In genomic region chr2:159230145-159230877, GRCh38 we compare ENCODE assay signal across 19 cellular contexts. TPM values are rescaled to one million over a fixed set of nuclear protein-coding genes. Genes with fewer than 3 reads are reported as not detected.
DNase-seq lines count a peak whose midpoint lies in the region; ATAC-seq, FAIRE-seq and TF ChIP-seq lines count a peak whose summit lies in the region.
"Had no signal": no experiment of that assay in that cellular context is flagged by ENCODE, and none has a peak within 500 bp of the region (broad histone marks: within the 10 kb centered on the region; RNA-seq: fewer than 3 reads in every experiment).

No MANE protein-coding gene starts in this region.

- no TSS peak for BruUV-seq in HepG2 (replicated peaks; lab: Mats Ljungman, UMichigan)

- TF ChIP-seq RAD21 in HepG2 (CRISPR knock-in tag; IDR thresholded peaks at IDR 0.05): no peak

- no peaks in the 10 kb centered on the region for H3K9me3 Mint-ChIP-seq in osteocyte (ENCODE audit: unreplicated experiment)
- H3K9me3 Mint-ChIP-seq in activated naive CD4-positive, alpha-beta T cell treated with anti-CD3 and anti-CD28 coated beads, Interleukin-2, amount 50 U/mL, for 72 hours: no peaks in the 10 kb centered on the region

- peaks cover 25% of the 10 kb centered on the region for H3K4me1 Mint-ChIP-seq in osteocyte (ENCODE audit: unreplicated experiment)

- TF ChIP-seq CTCF in HepG2 (CRISPR knock-in tag; IDR thresholded peaks at IDR 0.05): no peak
- TF ChIP-seq CTCF in right lobe of liver (IDR thresholded peaks at IDR 0.05): no peak
- no peak for TF ChIP-seq CTCF in osteocyte (IDR thresholded peaks at IDR 0.05)

- no peak overlapping the region for H3K9ac ChIP-seq in HepG2 (ENCODE audit: insufficient read depth, low read depth, low read length)

- H3K79me2 ChIP-seq in HepG2 (ENCODE audit: insufficient read depth, low read length): no peaks in the 10 kb centered on the region

- no peak for FAIRE-seq in HepG2 (lab: Jason Lieb, UNC)

- POLR2A ChIA-PET in HepG2 (lab: Yijun Ruan, JAX): no interaction called here

- TF ChIP-seq POLR2A in HepG2 (IDR thresholded peaks at IDR 0.05; ENCODE audit: insufficient read depth in 1 of 2, low read depth in 2 of 2, low read length in 2 of 2): no peak
- no peak for TF ChIP-seq POLR2A in right lobe of liver (IDR thresholded peaks at IDR 0.05)

- no peak overlapping the region for H3K27ac Mint-ChIP-seq in osteocyte (ENCODE audit: unreplicated experiment)
- H3K27ac Mint-ChIP-seq in activated naive CD4-positive, alpha-beta T cell treated with anti-CD3 and anti-CD28 coated beads, Interleukin-2, amount 50 U/mL, for 72 hours: peak overlapping the region in 1 of 2 donors; percentile 55

- TF ChIP-seq EP300 in HepG2 (IDR thresholded peaks at IDR 0.05; ENCODE audit: low read depth in 2 of 2, low read length in 2 of 2): no peak
- TF ChIP-seq EP300 in HepG2 (CRISPR knock-in tag; IDR thresholded peaks at IDR 0.05; ENCODE audit: borderline replicate concordance): no peak

- no peak overlapping the region for H3K4me3 ChIP-seq in HepG2 (replicated peaks in 1 of 3; ENCODE audit: insufficient read depth in 1 of 3, low read depth in 2 of 3, low read length in 3 of 3)
- no peak overlapping the region for H3K4me3 ChIP-seq in right lobe of liver

- H3K4me3 Mint-ChIP-seq in osteocyte (ENCODE audit: unreplicated experiment): no peak overlapping the region

- peaks cover 46% of the 10 kb centered on the region for H3K36me3 Mint-ChIP-seq in osteocyte (ENCODE audit: unreplicated experiment)
- peaks cover 0 to 5% of the 10 kb centered on the region in 2 donors for H3K36me3 Mint-ChIP-seq in activated naive CD4-positive, alpha-beta T cell treated with anti-CD3 and anti-CD28 coated beads, Interleukin-2, amount 50 U/mL, for 72 hours

- no peak overlapping the region for H3K27ac ChIP-seq in HepG2 (ENCODE audit: extremely low read length, insufficient read depth, low read length)
- no peak overlapping the region for H3K27ac ChIP-seq in right lobe of liver
- H3K27ac ChIP-seq in layer of hippocampus (ENCODE audit: low read depth, low read length): peak overlapping the region; percentile 49
- H3K27ac ChIP-seq: C4-2B had no signal

- no peaks in the 10 kb centered on the region for H3K27me3 ChIP-seq in HepG2 (ENCODE audit: control insufficient read depth in 1 of 2, insufficient read depth in 2 of 2, low read length in 2 of 2)
- H3K27me3 ChIP-seq in right lobe of liver: no peaks in the 10 kb centered on the region
- no peaks in the 10 kb centered on the region for H3K27me3 ChIP-seq in layer of hippocampus (ENCODE audit: control insufficient read depth, insufficient read depth, low read length)

- H3K4me1 ChIP-seq in HepG2 (ENCODE audit: insufficient read depth, low read length): no peaks in the 10 kb centered on the region
- H3K4me1 ChIP-seq in right lobe of liver: no peaks in the 10 kb centered on the region

- 94% methylated on average over 19 of the region's 19 CpGs for WGBS in HepG2 (ENCODE audit: low lambda C conversion rate)
- WGBS in right lobe of liver (ENCODE audit: insufficient coverage, low coverage, low lambda C conversion rate, missing lambda C conversion rate): 94% methylated on average over 6 of the region's 19 CpGs

- no peaks in the 10 kb centered on the region for H4K20me1 ChIP-seq in HepG2 (ENCODE audit: insufficient read depth, low read length)

- intact Hi-C loops in HepG2 (cut with micrococcal nuclease; ENCODE audit: unreplicated experiment) (no loop called here), right lobe of liver (cut with DNase I) (no loop called here)

- H3K9me3 ChIP-seq in HepG2 (ENCODE audit: low read length): no peaks in the 10 kb centered on the region
- no peaks in the 10 kb centered on the region for H3K9me3 ChIP-seq in right lobe of liver

- H3K27me3 Mint-ChIP-seq in osteocyte (ENCODE audit: unreplicated experiment): no peaks in the 10 kb centered on the region

- ATAC-seq in HepG2 (no peak; the same call in 2 of the 3 replicates), right lobe of liver (no peak), HG03460 (IDR thresholded peaks at IDR 0.05; ENCODE audit: unreplicated experiment) (no peak)
- no peak for ATAC-seq in activated CD4-positive, CD25-positive, alpha-beta regulatory T cell treated with anti-CD3 and anti-CD28 coated beads, Interleukin-2, amount 50 U/mL, for 24 hours
- ATAC-seq in activated naive CD4-positive, alpha-beta T cell treated with anti-CD3 and anti-CD28 coated beads, Interleukin-2, amount 50 U/mL, for 72 hours: no peak
- ATAC-seq: Panc1 had no signal

- H3K36me3 ChIP-seq in HepG2 (replicated peaks in 1 of 2; ENCODE audit: control insufficient read depth in 1 of 2, insufficient read depth in 2 of 2, low read length in 2 of 2) (peaks cover 3 to 15% of the 10 kb centered on the region in 2 experiments; a peak in 3 of 5 replicates), right lobe of liver (peaks cover 0 to 36% (median 3%) of the 10 kb centered on the region in 4 donors)

- H3K4me2 ChIP-seq in HepG2 (ENCODE audit: low read depth, low read length): no peak overlapping the region

- in situ Hi-C loops in HepG2 (cut with HindIII; ENCODE audit: extremely low pct_ligation_motif_present, low pct_unique_long_range_greater_than_20kb): no loop called here

- DNase-seq in HepG2 (ENCODE audit: low spot score): no peak
- DNase-seq in right lobe of liver: no peak
- DNase-seq in osteocyte (ENCODE audit: extremely low spot score, unreplicated experiment): peak; percentile 65
- DNase-seq in activated naive CD4-positive, alpha-beta T cell treated with anti-CD3 and anti-CD28 coated beads, Interleukin-2, amount 50 U/mL, for 72 hours (ENCODE audit: low spot score in 2 of 2): no peak
- DNase-seq in NOMO-1 treated with dmso at 0.1 percent for 144 hours (lab: John Stamatoyannopoulos, UW; ENCODE audit: unreplicated experiment): no peak
- DNase-seq: COR-L47, DMS153, H7, Karpas-422, MM.1S, NCI-H1105, NCI-H187, NCI-H446 treated with DMSO at 0.1 percent for 48 hours, NCI-H774 had no signal

- H2AFZ ChIP-seq in HepG2 (ENCODE audit: low read length): no peak overlapping the region

- CTCF ChIA-PET in HepG2 (lab: Yijun Ruan, JAX; ENCODE audit: low intra/inter-chr PET ratio, low total read pairs): no interaction called here

TF ChIP-seq in HepG2, 621 proteins besides CTCF, POLR2A, EP300 and RAD21:
- TF ChIP-seq ZNF350 (CRISPR knock-in tag; IDR thresholded peaks at IDR 0.05; ENCODE audit: borderline replicate concordance, low read depth) (no peak), FOSL1 (CRISPR knock-in tag; IDR thresholded peaks at IDR 0.05; ENCODE audit: borderline replicate concordance) (no peak), ZNF777 (CRISPR knock-in tag; IDR thresholded peaks at IDR 0.05) (no peak), ZNF280B (CRISPR knock-in tag; IDR thresholded peaks at IDR 0.05; ENCODE audit: borderline replicate concordance) (0 out of 2 replicates have a peak, but pooled peaks have one; percentile 28), AGO2 (optimal IDR thresholded peaks at IDR 0.05; ENCODE audit: low read depth, low read length) (peak; percentile 48)

RNA-seq across cellular contexts. Expression of gene WDSUB1, which starts 56.2 kb away (rescaled TPM):
- total RNA-seq in HepG2 (2016; rRNA removed; fragmentation: Illumina TruSeq; extraction: Trizol) (10.7 and 16.3 TPM in 2 replicates), right lobe of liver (1 to 10 TPM; 2.2 to 4.3 (median 3.2) TPM), osteocyte (14.7 and 15.4 TPM in 2 replicates)
- total RNA-seq in HepG2 (2016; cell fraction: cytosol; rRNA removed; fragmentation: Illumina TruSeq; extraction: Trizol; ENCODE audit: low read depth): 7.2 and 7.7 TPM in 2 replicates
- total RNA-seq in HepG2 (2016; cell fraction: insoluble cytoplasmic fraction; rRNA removed; fragmentation: Illumina TruSeq; extraction: Trizol): 10.5 and 14.5 TPM in 2 replicates
- 7.8 and 8.5 TPM in 2 replicates for total RNA-seq in HepG2 (2016; cell fraction: membrane; rRNA removed; fragmentation: Illumina TruSeq; extraction: Trizol)
- total RNA-seq in HepG2 (2016; cell fraction: nucleus; rRNA removed; fragmentation: Illumina TruSeq; extraction: Trizol): 8.5 and 11.2 TPM in 2 replicates
- 9.6 and 10.1 TPM in 2 replicates for polyA plus RNA-seq in HepG2 (2011; rRNA removed)
- 7.2 and 9.2 TPM in 2 replicates for polyA plus RNA-seq in HepG2 (2011; cell fraction: cytosol; rRNA removed)
- polyA plus RNA-seq in HepG2 (2011; cell fraction: nucleus; rRNA removed): 10.9 and 12.9 TPM in 2 replicates
- polyA plus RNA-seq in HepG2 (2012): 12.0 and 15.3 TPM in 2 replicates
- polyA plus RNA-seq in HepG2 (2016; cell fraction: cytosol; fragmentation: Illumina TruSeq; extraction: Trizol; ENCODE audit: low read depth): 3.7 and 4.7 TPM in 2 replicates
- polyA plus RNA-seq in HepG2 (2016; cell fraction: insoluble cytoplasmic fraction; fragmentation: Illumina TruSeq; extraction: Trizol; ENCODE audit: low read depth): 16.5 and 18.2 TPM in 2 replicates
- 5.8 and 6.6 TPM in 2 replicates for polyA plus RNA-seq in HepG2 (2016; cell fraction: membrane; fragmentation: Illumina TruSeq; extraction: Trizol; ENCODE audit: low read depth)
- polyA plus RNA-seq in HepG2 (2016; cell fraction: nucleus; fragmentation: Illumina TruSeq; extraction: Trizol; ENCODE audit: insufficient read depth, low read depth): 12.5 and 14.0 TPM in 2 replicates
- 5.6 and 17.7 TPM in 2 replicates for polyA minus RNA-seq in HepG2 (2011; rRNA and poly(A)+ RNA removed; ENCODE audit: low replicate concordance)
- polyA minus RNA-seq in HepG2 (2011; cell fraction: cytosol; rRNA and poly(A)+ RNA removed): 5.4 and 5.7 TPM in 2 replicates
- 25.5 and 31.1 TPM in 2 replicates for polyA minus RNA-seq in HepG2 (2011; cell fraction: nucleus; rRNA and poly(A)+ RNA removed)
- total RNA-seq in activated naive CD4-positive, alpha-beta T cell treated with anti-CD3 and anti-CD28 coated beads, Interleukin-2, amount 50 U/mL, for 72 hours: 10 to 100 TPM in 1 of 2 donors, 1 to 10 TPM in 1; 7.7 to 10.3 TPM
